Comparison of ENCODE assay signal across 8 cellular contexts in genomic region chr13:20128459-20128927, GRCh38. TPM values are rescaled to one million over a fixed set of nuclear protein-coding genes. Genes with fewer than 3 reads are reported as not detected.
DNase-seq lines count a peak whose midpoint lies in the region; ATAC-seq and TF ChIP-seq lines count a peak whose summit lies in the region.

No MANE protein-coding gene starts in this region.

- H3K27me3 Mint-ChIP-seq in activated CD4-positive, alpha-beta T cell treated with anti-CD3 and anti-CD28 coated beads for 36 hours = peaks cover 16% of the 10 kb centered on the region
- peaks cover 5% of the 10 kb centered on the region for H3K27me3 Mint-ChIP-seq in memory B cell

- peak overlapping the region; percentile 91 for H2AFZ ChIP-seq in mammary epithelial cell (ENCODE audit: low read depth, low read length)

- no peaks in the 10 kb centered on the region for H3K79me2 ChIP-seq in mammary epithelial cell (ENCODE audit: insufficient read depth, low read length)

- no peaks in the 10 kb centered on the region for H3K9me3 Mint-ChIP-seq in activated CD4-positive, alpha-beta T cell treated with anti-CD3 and anti-CD28 coated beads for 36 hours (ENCODE audit: low read depth)
- H3K9me3 Mint-ChIP-seq in memory B cell = no peaks in the 10 kb centered on the region

- peak in 1 of 2 donors; percentile 60 for TF ChIP-seq CTCF in mammary epithelial cell (conservative IDR thresholded peaks at IDR 0.05 in 1 of 2, IDR thresholded peaks at IDR 0.05 in 1 of 2; ENCODE audit: extremely low read depth in 1 of 2, insufficient read depth in 1 of 2, low read depth in 1 of 2, low read length in 2 of 2)
- TF ChIP-seq CTCF in upper lobe of right lung (IDR thresholded peaks at IDR 0.05) = peak; percentile 30

- peak overlapping the region; percentile 86 for H3K4me2 ChIP-seq in mammary epithelial cell (ENCODE audit: insufficient read depth, low read depth, low read length)

- dilution Hi-C loops in mammary epithelial cell (cut with HindIII; ENCODE audit: low sequenced_read_pairs) = no loop called here

- in situ Hi-C loops in mammary epithelial cell (cut with MboI; ENCODE audit: low sequenced_read_pairs in 2 of 2) = no loop called here

- WGBS in mammary epithelial cell (ENCODE audit: low coverage, missing lambda C conversion rate) = 8% methylated on average over 20 of the region's 28 CpGs

- H3K4me3 Mint-ChIP-seq in activated CD4-positive, alpha-beta T cell treated with anti-CD3 and anti-CD28 coated beads for 36 hours = peak overlapping the region; percentile 62
- peak overlapping the region; percentile 63 for H3K4me3 Mint-ChIP-seq in memory B cell

- H3K27me3 ChIP-seq in mammary epithelial cell (ENCODE audit: insufficient read depth, low read length) (no peaks in the 10 kb centered on the region), upper lobe of right lung (peaks cover 30% of the 10 kb centered on the region)

- H3K36me3 ChIP-seq in mammary epithelial cell (ENCODE audit: insufficient read depth, low read length) (no peaks in the 10 kb centered on the region), upper lobe of right lung (no peaks in the 10 kb centered on the region)

- BruUV-seq in mammary epithelial cell (replicated peaks; lab: Mats Ljungman, UMichigan) = no TSS peak

- POLR2A ChIA-PET in activated CD4-positive, alpha-beta T cell treated with anti-CD3 and anti-CD28 coated beads for 36 hours (lab: Charles Lee) = no interaction called here

- intact Hi-C loops in activated CD4-positive, alpha-beta T cell treated with anti-CD3 and anti-CD28 coated beads for 36 hours (cut with DNase I, micrococcal nuclease) = loop anchor here (2.0 kb wide), 1 partner anchor 34 kb away; no protein-coding TSS in a partner anchor
- intact Hi-C loops in mammary epithelial cell (cut with micrococcal nuclease) = no loop called here
- intact Hi-C loops in upper lobe of right lung (cut with DNase I) = no loop called here

- no peak overlapping the region for H3K27ac Mint-ChIP-seq in activated CD4-positive, alpha-beta T cell treated with anti-CD3 and anti-CD28 coated beads for 36 hours
- no peak overlapping the region for H3K27ac Mint-ChIP-seq in memory B cell

- H3K36me3 Mint-ChIP-seq in activated CD4-positive, alpha-beta T cell treated with anti-CD3 and anti-CD28 coated beads for 36 hours (ENCODE audit: low read depth) = no peaks in the 10 kb centered on the region
- H3K36me3 Mint-ChIP-seq in memory B cell = no peaks in the 10 kb centered on the region

- H3K4me1 ChIP-seq in mammary epithelial cell (ENCODE audit: insufficient read depth, low read length) = peaks cover 20% of the 10 kb centered on the region
- H3K4me1 ChIP-seq in upper lobe of right lung = peaks cover 9% of the 10 kb centered on the region

- no peaks in the 10 kb centered on the region for H3K4me1 Mint-ChIP-seq in activated CD4-positive, alpha-beta T cell treated with anti-CD3 and anti-CD28 coated beads for 36 hours
- no peaks in the 10 kb centered on the region for H3K4me1 Mint-ChIP-seq in memory B cell

- no peaks in the 10 kb centered on the region for H3K9me3 ChIP-seq in mammary epithelial cell (replicated peaks; ENCODE audit: insufficient read depth, low read length)
- no peaks in the 10 kb centered on the region for H3K9me3 ChIP-seq in upper lobe of right lung

- no peak overlapping the region for H3K9ac ChIP-seq in mammary epithelial cell (ENCODE audit: insufficient read depth, low read length)

- DNase-seq in activated CD4-positive, alpha-beta T cell treated with anti-CD3 and anti-CD28 coated beads for 36 hours = peak; percentile 36
- DNase-seq in activated CD4-positive, alpha-beta T cell treated with anti-CD3 and anti-CD28 coated beads for 1 hour = no peak
- DNase-seq in HuH-7 (ENCODE audit: low spot score) (peak; percentile 30), mammary epithelial cell (no peak), memory B cell (ENCODE audit: low spot score in 2 of 2) (peak in 1 of 2 donors; percentile 27), upper lobe of right lung (peak; percentile 76), GDM1 (lab: John Stamatoyannopoulos, UW) (no peak)

- H3K4me3 ChIP-seq in mammary epithelial cell (replicated peaks in 1 of 3; ENCODE audit: insufficient read depth in 1 of 3, low read depth in 2 of 3, low read length in 3 of 3) (peak overlapping the region in 1 of 3 experiments; percentile 62), upper lobe of right lung (peak overlapping the region; percentile 67)

- H4K20me1 ChIP-seq in mammary epithelial cell (ENCODE audit: insufficient read depth, low read length) = no peaks in the 10 kb centered on the region

- H3K27ac ChIP-seq in mammary epithelial cell (ENCODE audit: insufficient read depth, low read depth, low read length) = no peak overlapping the region
- peak overlapping the region; percentile 84 for H3K27ac ChIP-seq in upper lobe of right lung

- CTCF ChIA-PET in activated CD4-positive, alpha-beta T cell treated with anti-CD3 and anti-CD28 coated beads for 36 hours (lab: Charles Lee) = interaction anchor here (0.7 to 2.4 kb wide), 7 partner anchors 10 to 361 kb away, joined by 3 to 12 read pairs (median 5); no protein-coding TSS in a partner anchor
- CTCF ChIA-PET in mammary epithelial cell (lab: Charles Lee; ENCODE audit: low non-redundant PET) = no interaction called here

- ATAC-seq in activated CD4-positive, alpha-beta T cell treated with anti-CD3 and anti-CD28 coated beads for 36 hours = peak; percentile 22
- peak; percentile 27 for ATAC-seq in memory B cell (ENCODE audit: low read depth)
- peak; percentile 69 for ATAC-seq in upper lobe of right lung
- ATAC-seq in GM18870 (IDR thresholded peaks at IDR 0.05; ENCODE audit: unreplicated experiment) = no peak

RNA-seq across cellular contexts. Expression of gene GJA3, which starts 32.4 kb away (rescaled TPM):
- under 1 TPM; 0.26 to 0.32 TPM for total RNA-seq in activated CD4-positive, alpha-beta T cell treated with anti-CD3 and anti-CD28 coated beads for 36 hours
- total RNA-seq in mammary epithelial cell (1 to 10 TPM; 2.8 to 4.2 TPM), upper lobe of right lung (not detected)
- polyA plus RNA-seq in mammary epithelial cell = 1.3 TPM
- 3.2 TPM for polyA minus RNA-seq in mammary epithelial cell

Comparison
In these comparisons a context has a peak if more than half of its experiments do, and no peak if none do; other contexts are left out.
1. DNase-seq: peak in activated CD4-positive, alpha-beta T cell treated with anti-CD3 and anti-CD28 coated beads for 36 hours (single experiment), HuH-7 (single experiment) and upper lobe of right lung (single experiment); none in activated CD4-positive, alpha-beta T cell treated with anti-CD3 and anti-CD28 coated beads for 1 hour (single experiment), mammary epithelial cell (single experiment) and GDM1 (single experiment).
2. intact Hi-C loops: an anchor here in activated CD4-positive, alpha-beta T cell treated with anti-CD3 and anti-CD28 coated beads for 36 hours (2.0 kb wide); none called in mammary epithelial cell and upper lobe of right lung.